ENCODE assay signal across 8 cellular contexts in genomic region chr17:41966453-41967140, GRCh38. TPM values are rescaled to one million over a fixed set of nuclear protein-coding genes. Genes with fewer than 3 reads are reported as not detected.
DNase-seq lines count a peak whose midpoint lies in the region; ATAC-seq and TF ChIP-seq lines count a peak whose summit lies in the region.

CNP (plus strand) TSS chr17:41966795; CDS start chr17:41966885, 90 bp downstream.

- peak in 35 of 56 donors; percentile 1 to 56 (median 31) for TF ChIP-seq CTCF in dorsolateral prefrontal cortex (IDR thresholded peaks at IDR 0.05 in 54 of 56, conservative IDR thresholded peaks at IDR 0.05 in 2 of 56; ENCODE audit: low read depth in 1 of 56, partially characterized antibody in 56 of 56)
- TF ChIP-seq CTCF in lower leg skin (IDR thresholded peaks at IDR 0.05): no peak

- no peaks in the 10 kb centered on the region for H3K27me3 ChIP-seq in dorsolateral prefrontal cortex

- peak within 1 kb of the TSS; percentile 93 to 100 (median 98) for H3K27ac ChIP-seq in dorsolateral prefrontal cortex

- H3K4me3 ChIP-seq in dorsolateral prefrontal cortex: peak within 1 kb of the TSS; percentile 58 to 99 (median 96)
- peak within 1 kb of the TSS; percentile 85 for H3K4me3 ChIP-seq in lower leg skin (ENCODE audit: low read depth, poor library complexity, severe bottlenecking)

- no peak for TF ChIP-seq POLR2A in lower leg skin (IDR thresholded peaks at IDR 0.05)

- peak; percentile 81 for ATAC-seq in HG03521 (IDR thresholded peaks at IDR 0.05; ENCODE audit: unreplicated experiment)

- 0 to 1% methylated on average over 24 to 45 of the region's 71 CpGs for WGBS in lower leg skin, 2 donors

- peak; percentile 100 for DNase-seq in AG20443 (ENCODE audit: low spot score)
- peak; percentile 87 for DNase-seq in GM19240 (ENCODE audit: insufficient read length, low spot score)
- DNase-seq in NCI-H82 (lab: John Stamatoyannopoulos, UW): peak; percentile 93
- DNase-seq in activated CD4-positive, alpha-beta T cell treated with anti-CD3 and anti-CD28 coated beads, Interleukin-2, amount 50 U/mL, for 48 hours: peak; percentile 89 to 90
- DNase-seq in dorsolateral prefrontal cortex: peak; percentile 87 to 93 (median 90)
- DNase-seq in lower leg skin (ENCODE audit: low spot score in 2 of 2): peak; percentile 88 to 98
- peak; percentile 88 to 94 for DNase-seq in stimulated activated CD4-positive, alpha-beta T cell treated with anti-CD3 and anti-CD28 coated beads, Interleukin-4, amount 100 ng/mL, for 4 hours

- intact Hi-C loops in dorsolateral prefrontal cortex (cut with DNase I) (loop anchor here (1.0 to 2.0 kb wide), 2 partner anchors 26 to 50 kb away; partner anchors contain the start of gene DNAJC7 (in 2 of the 2)), lower leg skin (cut with DNase I; ENCODE audit: low total_unique reads) (loop anchor here (10.0 kb wide), 1 partner anchor 148 kb away; the partner anchor contains the start of gene DHX58)

RNA-seq across cellular contexts. Expression of gene CNP, which starts in this region (rescaled TPM):
- total RNA-seq in dorsolateral prefrontal cortex (1,000 to 10,000 TPM in 25 of 120 experiments, 100 to 1,000 TPM in 95; 166 to 3,303 (median 637) TPM), lower leg skin (10 to 100 TPM; 37.2 to 63.8 (median 44.5) TPM)

Comparison
In these comparisons a context has a peak if more than half of its experiments do, and no peak if none do; other contexts are left out.
1. Peak in every context shown above with its lines: DNase-seq, ATAC-seq, H3K4me3 ChIP-seq and H3K27ac ChIP-seq.
2. CTCF ChIP-seq: peak in dorsolateral prefrontal cortex (35 of 56); none in lower leg skin (0 of 3).